In the genomic region with DNA sequence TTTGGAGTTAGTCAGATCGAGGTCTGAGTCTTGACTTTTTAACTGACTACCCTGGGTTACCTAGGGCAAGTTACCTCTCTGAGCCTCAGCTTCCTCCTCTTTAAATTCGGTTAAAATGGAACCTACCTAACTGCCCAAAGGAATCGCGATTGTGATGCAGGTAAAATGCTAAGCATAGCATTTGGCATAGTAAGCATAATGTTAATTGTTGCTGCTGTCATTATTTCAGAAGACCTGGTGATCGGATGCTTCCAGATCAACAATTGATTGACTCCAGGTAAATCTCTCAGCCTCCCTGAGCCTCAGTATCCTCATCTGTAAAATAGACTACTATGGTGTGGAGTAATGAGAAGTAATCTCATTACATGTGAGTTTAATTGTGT, we compare ENCODE assay signal across 8 cellular contexts. TPM values are rescaled to one million over a fixed set of nuclear protein-coding genes. Genes with fewer than 3 reads are reported as not detected.
DNase-seq lines count a peak whose midpoint lies in the region; ATAC-seq, FAIRE-seq and TF ChIP-seq lines count a peak whose summit lies in the region.

No MANE protein-coding gene starts in this region.

- peak; percentile 38 for FAIRE-seq in GM12878 (lab: Jason Lieb, UNC)

- H3K27ac ChIP-seq in GM12878 (ENCODE audit: control insufficient read depth, insufficient read depth): no peak overlapping the region; the same call in 1 of the 2 replicates

- H3K9me3 ChIP-seq in GM12878 (replicated peaks; ENCODE audit: control insufficient read depth, insufficient read depth, low read length): no peaks in the 10 kb centered on the region

- H3K27me3 ChIP-seq in GM12878 (replicated peaks in 1 of 2; ENCODE audit: control insufficient read depth in 2 of 2, insufficient read depth in 2 of 2, low read length in 1 of 2): no peaks in the 10 kb centered on the region

- peak overlapping the region; percentile 81 for H3K9ac ChIP-seq in GM12878 (ENCODE audit: control insufficient read depth, insufficient read depth, low read length)

- peak overlapping the region; percentile 76 for H3K27ac Mint-ChIP-seq in activated naive CD4-positive, alpha-beta T cell treated with anti-CD3 and anti-CD28 coated beads, Interleukin-2, amount 50 U/mL, for 24 hours
- H3K27ac Mint-ChIP-seq in memory B cell (peak overlapping the region; percentile 56), type B pancreatic cell (peak overlapping the region; percentile 60)

- no peak for TF ChIP-seq RAD21 in GM12878 (IDR thresholded peaks at IDR 0.05; ENCODE audit: insufficient read depth, low read depth, low read length)

- 17% methylated on average over 5 of the region's 5 CpGs for WGBS in GM12878 (ENCODE audit: insufficient coverage, insufficient replicate concordance, low lambda C conversion rate, missing lambda C conversion rate)

- no peak for TF ChIP-seq CTCF in GM12878 (IDR thresholded peaks at IDR 0.05 in 2 of 3, conservative IDR thresholded peaks at IDR 0.05 in 1 of 3; ENCODE audit: control insufficient read depth in 2 of 3, extremely low read depth in 1 of 3, insufficient read depth in 1 of 3, low read depth in 3 of 3, low read length in 3 of 3)
- TF ChIP-seq CTCF in type B pancreatic cell (conservative IDR thresholded peaks at IDR 0.05): no peak

- SMC1A ChIA-PET in GM12878 (lab: Charles Lee; ENCODE audit: uncharacterized antibody, unreplicated experiment): interaction anchor here (0.9 to 5.4 kb wide), 8 partner anchors 8 to 59 kb away, joined by 3 to 47 read pairs (median 5); no protein-coding TSS in a partner anchor

- H3K4me1 Mint-ChIP-seq in activated naive CD4-positive, alpha-beta T cell treated with anti-CD3 and anti-CD28 coated beads, Interleukin-2, amount 50 U/mL, for 24 hours: peaks cover 34% of the 10 kb centered on the region
- H3K4me1 Mint-ChIP-seq in memory B cell: peaks cover 21% of the 10 kb centered on the region
- peaks cover 9% of the 10 kb centered on the region for H3K4me1 Mint-ChIP-seq in type B pancreatic cell (ENCODE audit: unreplicated experiment)

- TF ChIP-seq EP300 in GM12878 (IDR thresholded peaks at IDR 0.05; ENCODE audit: borderline replicate concordance in 1 of 2, control insufficient read depth in 1 of 2, low read depth in 2 of 2, low read length in 2 of 2): no peak

- TF ChIP-seq POLR2A in GM12878 (IDR thresholded peaks at IDR 0.05; ENCODE audit: low read depth, low read length): no peak

- no peaks in the 10 kb centered on the region for H3K27me3 Mint-ChIP-seq in activated naive CD4-positive, alpha-beta T cell treated with anti-CD3 and anti-CD28 coated beads, Interleukin-2, amount 50 U/mL, for 24 hours
- H3K27me3 Mint-ChIP-seq in memory B cell (peaks cover 2% of the 10 kb centered on the region), type B pancreatic cell (peaks cover 57% of the 10 kb centered on the region)

- H3K4me3 ChIP-seq in GM12878: peak overlapping the region; percentile 90

- CTCF ChIA-PET in GM12878 (lab: Yijun Ruan, JAX): interaction anchor here (0.7 to 10.6 kb wide), 10 partner anchors 9 to 170 kb away, joined by 3 to 158 read pairs (median 8); partner anchors contain the start of gene RTN4RL2

- H3K4me2 ChIP-seq in GM12878 (ENCODE audit: control insufficient read depth, insufficient read depth): peak overlapping the region; percentile 95

- in situ Hi-C loops in GM12878 (cut with MboI): no loop called here

- peaks cover 11% of the 10 kb centered on the region for H3K79me2 ChIP-seq in GM12878 (ENCODE audit: control insufficient read depth, insufficient read depth, low read length)

- peak overlapping the region; percentile 96 for H3K4me3 Mint-ChIP-seq in activated naive CD4-positive, alpha-beta T cell treated with anti-CD3 and anti-CD28 coated beads, Interleukin-2, amount 50 U/mL, for 24 hours
- H3K4me3 Mint-ChIP-seq in memory B cell (peak overlapping the region; percentile 100), type B pancreatic cell (peak overlapping the region; percentile 94)

- no peaks in the 10 kb centered on the region for H3K4me1 ChIP-seq in GM12878 (ENCODE audit: control insufficient read depth, insufficient read depth, low read length)

- no peak for DNase-seq in activated naive CD4-positive, alpha-beta T cell treated with Interleukin-2 at 50 U/mL for 16 hours
- DNase-seq in GM12878 (ENCODE audit: low read depth, low spot score): no peak
- DNase-seq in memory B cell (ENCODE audit: low spot score in 2 of 2): no peak
- no peak for DNase-seq in type B pancreatic cell (ENCODE audit: extremely low spot score, unreplicated experiment)
- DNase-seq in DMS79 (lab: John Stamatoyannopoulos, UW): no peak
- no peak for DNase-seq in globus pallidus (ENCODE audit: low spot score)

- no peaks in the 10 kb centered on the region for H4K20me1 ChIP-seq in GM12878 (ENCODE audit: control insufficient read depth, insufficient read depth)

- intact Hi-C loops in GM12878 (cut with micrococcal nuclease; ENCODE audit: unreplicated experiment): no loop called here

- RAD21 ChIA-PET in GM12878 (lab: Charles Lee; ENCODE audit: unreplicated experiment): interaction anchor here (1.0 to 8.2 kb wide), 6 partner anchors 11 to 170 kb away, joined by 3 to 46 read pairs (median 6); no protein-coding TSS in a partner anchor

- POLR2A ChIA-PET in GM12878 (lab: Charles Lee): interaction anchor here (1.0 to 1.6 kb wide), 3 partner anchors 22 to 196 kb away, joined by 3 to 4 read pairs (median 3); partner anchors contain the start of genes MED19 and TMX2

- ATAC-seq in GM12878 (no peak), memory B cell (ENCODE audit: low read depth) (peak; percentile 3), HG03039 (IDR thresholded peaks at IDR 0.05; ENCODE audit: unreplicated experiment) (no peak)

- no TSS peak for BruUV-seq in GM12878 (replicated peaks; lab: Mats Ljungman, UMichigan)

- H2AFZ ChIP-seq in GM12878 (ENCODE audit: control insufficient read depth, low read depth, low read length): peak overlapping the region; percentile 90

- H3K9me3 Mint-ChIP-seq in activated naive CD4-positive, alpha-beta T cell treated with anti-CD3 and anti-CD28 coated beads, Interleukin-2, amount 50 U/mL, for 24 hours: no peaks in the 10 kb centered on the region
- no peaks in the 10 kb centered on the region for H3K9me3 Mint-ChIP-seq in memory B cell
- H3K9me3 Mint-ChIP-seq in type B pancreatic cell: no peaks in the 10 kb centered on the region

- no peaks in the 10 kb centered on the region for H3K36me3 Mint-ChIP-seq in activated naive CD4-positive, alpha-beta T cell treated with anti-CD3 and anti-CD28 coated beads, Interleukin-2, amount 50 U/mL, for 24 hours
- no peaks in the 10 kb centered on the region for H3K36me3 Mint-ChIP-seq in memory B cell
- H3K36me3 Mint-ChIP-seq in type B pancreatic cell: no peaks in the 10 kb centered on the region

- H3K36me3 ChIP-seq in GM12878 (ENCODE audit: control insufficient read depth in 2 of 2, insufficient read depth in 2 of 2, low read length in 1 of 2): no peaks in the 10 kb centered on the region

RNA-seq across cellular contexts. Expression of gene SLC43A1, which starts 0.6 kb away (rescaled TPM):
- 47.4 and 56.0 TPM in 2 replicates for total RNA-seq in GM12878 (2013; cell fraction: nucleolus; rRNA removed)
- 16.9 and 20.3 TPM in 2 replicates for total RNA-seq in GM12878 (2014; rRNA removed)
- 7.4 and 8.1 TPM in 2 replicates for total RNA-seq in GM12878 (2014; rRNA removed; fragmentation: Illumina TruSeq; extraction: Trizol)
- 16.1 and 16.4 TPM in 2 replicates for total RNA-seq in GM12878 (2021)
- polyA plus RNA-seq in GM12878 (2011; ENCODE audit: low read depth): 8.0 TPM
- polyA plus RNA-seq in GM12878 (2011; rRNA removed): 8.4 and 17.8 TPM in 2 replicates
- 25.6 and 28.1 TPM in 2 replicates for polyA plus RNA-seq in GM12878 (2011; cell fraction: cytosol; rRNA removed)
- 48.3 and 51.6 TPM in 2 replicates for polyA plus RNA-seq in GM12878 (2011; cell fraction: nucleus; rRNA removed)
- 9.3 and 14.0 TPM in 2 replicates for polyA plus RNA-seq in GM12878 (2012)
- 9.8 and 11.9 TPM in 2 replicates for polyA plus RNA-seq in GM12878 (2014; fragmentation: Illumina TruSeq; extraction: Trizol)
- polyA plus RNA-seq in GM12878 (2014; fragmentation: Nextera tagmentation; extraction: Ambion mirVana): 1 to 10 TPM; 1.0 to 2.4 TPM
- polyA plus RNA-seq in GM12878 (2014; rRNA removed): 15.6 TPM in 2 replicates
- polyA plus RNA-seq in GM12878 (2016; fragmentation: Nextera tagmentation; extraction: Ambion mirVana): 10 to 100 TPM; 12.0 to 13.3 TPM
- 29.8 and 30.0 TPM in 2 replicates for polyA minus RNA-seq in GM12878 (2011; rRNA and poly(A)+ RNA removed)
- polyA minus RNA-seq in GM12878 (2011; cell fraction: cytosol; rRNA and poly(A)+ RNA removed): 13.1 and 16.8 TPM in 2 replicates
- polyA minus RNA-seq in GM12878 (2011; cell fraction: nucleus; rRNA and poly(A)+ RNA removed): 16.2 and 27.0 TPM in 2 replicates
- 19.0 and 20.8 TPM in 2 replicates for total RNA-seq in type B pancreatic cell (ENCODE audit: low replicate concordance)

RNA-seq across cellular contexts. Expression of gene TIMM10, which starts 14.5 kb away (rescaled TPM):
- 8.4 and 9.4 TPM in 2 replicates for total RNA-seq in GM12878 (2013; cell fraction: nucleolus; rRNA removed)
- total RNA-seq in GM12878 (2014; rRNA removed) (178 and 187 TPM in 2 replicates), GM12878 (2014; rRNA removed; fragmentation: Illumina TruSeq; extraction: Trizol) (139 and 148 TPM in 2 replicates), GM12878 (2021) (192 and 195 TPM in 2 replicates), type B pancreatic cell (ENCODE audit: low replicate concordance) (57.9 and 64.2 TPM in 2 replicates)
- 131 TPM for polyA plus RNA-seq in GM12878 (2011; ENCODE audit: low read depth)
- polyA plus RNA-seq in GM12878 (2011; rRNA removed) (161 and 208 TPM in 2 replicates), GM12878 (2014; fragmentation: Illumina TruSeq; extraction: Trizol) (181 and 204 TPM in 2 replicates), GM12878 (2014; fragmentation: Nextera tagmentation; extraction: Ambion mirVana) (100 to 1,000 TPM; 770 to 898 TPM), GM12878 (2014; rRNA removed) (204 and 247 TPM in 2 replicates), GM12878 (2016; fragmentation: Nextera tagmentation; extraction: Ambion mirVana) (100 to 1,000 TPM; 272 to 362 TPM)
- polyA plus RNA-seq in GM12878 (2011; cell fraction: cytosol; rRNA removed): 261 and 266 TPM in 2 replicates
- polyA plus RNA-seq in GM12878 (2011; cell fraction: nucleus; rRNA removed): 98.1 and 123 TPM in 2 replicates
- polyA plus RNA-seq in GM12878 (2012): 97.2 and 107 TPM in 2 replicates
- 66.3 and 94.2 TPM in 2 replicates for polyA minus RNA-seq in GM12878 (2011; rRNA and poly(A)+ RNA removed)
- 13.0 and 17.4 TPM in 2 replicates for polyA minus RNA-seq in GM12878 (2011; cell fraction: cytosol; rRNA and poly(A)+ RNA removed)
- 16.0 and 28.5 TPM in 2 replicates for polyA minus RNA-seq in GM12878 (2011; cell fraction: nucleus; rRNA and poly(A)+ RNA removed)

RNA-seq across cellular contexts. Expression of gene SMTNL1, which starts 21.3 kb away (rescaled TPM):
- total RNA-seq in GM12878 (2013; cell fraction: nucleolus; rRNA removed): not detected in 2 replicates
- total RNA-seq in GM12878 (2014; rRNA removed) (not detected in 2 replicates), GM12878 (2014; rRNA removed; fragmentation: Illumina TruSeq; extraction: Trizol) (not detected in 2 replicates), GM12878 (2021) (not detected in 2 replicates), type B pancreatic cell (ENCODE audit: low replicate concordance) (not detected in 2 replicates)
- polyA plus RNA-seq in GM12878 (2011; ENCODE audit: low read depth): 0.16 TPM
- polyA plus RNA-seq in GM12878 (2011; rRNA removed) (not detected in 2 replicates), GM12878 (2014; fragmentation: Illumina TruSeq; extraction: Trizol) (not detected in 2 replicates), GM12878 (2014; fragmentation: Nextera tagmentation; extraction: Ambion mirVana) (under 1 TPM in 1 of 2 experiments, not detected in 1; 0.06 TPM), GM12878 (2014; rRNA removed) (not detected in 2 replicates), GM12878 (2016; fragmentation: Nextera tagmentation; extraction: Ambion mirVana) (under 1 TPM; 0.10 to 0.17 TPM)
- polyA plus RNA-seq in GM12878 (2011; cell fraction: cytosol; rRNA removed): not detected in 2 replicates
- not detected in 2 replicates for polyA plus RNA-seq in GM12878 (2011; cell fraction: nucleus; rRNA removed)
- 0.26 and 0.29 TPM in 2 replicates for polyA plus RNA-seq in GM12878 (2012)
- polyA minus RNA-seq in GM12878 (2011; rRNA and poly(A)+ RNA removed): not detected in 2 replicates
- not detected in 2 replicates for polyA minus RNA-seq in GM12878 (2011; cell fraction: cytosol; rRNA and poly(A)+ RNA removed)
- polyA minus RNA-seq in GM12878 (2011; cell fraction: nucleus; rRNA and poly(A)+ RNA removed): not detected in 2 replicates

RNA-seq across cellular contexts. Expression of gene UBE2L6, which starts 51.4 kb away (rescaled TPM):
- total RNA-seq in GM12878 (2013; cell fraction: nucleolus; rRNA removed): 29.9 and 31.2 TPM in 2 replicates
- total RNA-seq in GM12878 (2014; rRNA removed) (143 and 146 TPM in 2 replicates), GM12878 (2014; rRNA removed; fragmentation: Illumina TruSeq; extraction: Trizol) (114 and 115 TPM in 2 replicates), GM12878 (2021) (128 and 142 TPM in 2 replicates), type B pancreatic cell (ENCODE audit: low replicate concordance) (29.9 and 65.1 TPM in 2 replicates)
- polyA plus RNA-seq in GM12878 (2011; ENCODE audit: low read depth): 107 TPM
- polyA plus RNA-seq in GM12878 (2011; rRNA removed) (142 and 211 TPM in 2 replicates), GM12878 (2014; fragmentation: Illumina TruSeq; extraction: Trizol) (166 and 179 TPM in 2 replicates), GM12878 (2014; fragmentation: Nextera tagmentation; extraction: Ambion mirVana) (100 to 1,000 TPM; 262 to 295 TPM), GM12878 (2014; rRNA removed) (161 and 177 TPM in 2 replicates), GM12878 (2016; fragmentation: Nextera tagmentation; extraction: Ambion mirVana) (100 to 1,000 TPM; 156 to 170 TPM)
- 352 and 471 TPM in 2 replicates for polyA plus RNA-seq in GM12878 (2011; cell fraction: cytosol; rRNA removed)
- 157 and 180 TPM in 2 replicates for polyA plus RNA-seq in GM12878 (2011; cell fraction: nucleus; rRNA removed)
- 137 and 151 TPM in 2 replicates for polyA plus RNA-seq in GM12878 (2012)
- 300 and 364 TPM in 2 replicates for polyA minus RNA-seq in GM12878 (2011; rRNA and poly(A)+ RNA removed)
- 55.1 and 68.1 TPM in 2 replicates for polyA minus RNA-seq in GM12878 (2011; cell fraction: cytosol; rRNA and poly(A)+ RNA removed)
- polyA minus RNA-seq in GM12878 (2011; cell fraction: nucleus; rRNA and poly(A)+ RNA removed): 35.7 and 40.4 TPM in 2 replicates

RNA-seq across cellular contexts. Expression of gene RTN4RL2, which starts 55.7 kb away (rescaled TPM):
- not detected in 2 replicates for total RNA-seq in GM12878 (2013; cell fraction: nucleolus; rRNA removed)
- total RNA-seq in GM12878 (2014; rRNA removed) (0.33 and 0.34 TPM in 2 replicates), GM12878 (2014; rRNA removed; fragmentation: Illumina TruSeq; extraction: Trizol) (not detected in 2 replicates), GM12878 (2021) (1.0 and 1.1 TPM in 2 replicates), type B pancreatic cell (ENCODE audit: low replicate concordance) (8.6 and 10.4 TPM in 2 replicates)
- not detected for polyA plus RNA-seq in GM12878 (2011; ENCODE audit: low read depth)
- polyA plus RNA-seq in GM12878 (2011; rRNA removed) (not detected in 2 replicates), GM12878 (2014; fragmentation: Illumina TruSeq; extraction: Trizol) (not detected in 2 replicates), GM12878 (2014; fragmentation: Nextera tagmentation; extraction: Ambion mirVana) (under 1 TPM in 1 of 2 experiments, not detected in 1; 0.14 TPM), GM12878 (2014; rRNA removed) (0.58 and 0.88 TPM in 2 replicates), GM12878 (2016; fragmentation: Nextera tagmentation; extraction: Ambion mirVana) (under 1 TPM; 0.48 to 0.55 TPM)
- 0.03 and 0.09 TPM in 2 replicates for polyA plus RNA-seq in GM12878 (2011; cell fraction: cytosol; rRNA removed)
- polyA plus RNA-seq in GM12878 (2011; cell fraction: nucleus; rRNA removed): 0.22 and 0.39 TPM in 2 replicates
- 0.08 and 0.11 TPM in 2 replicates for polyA plus RNA-seq in GM12878 (2012)
- not detected in 2 replicates for polyA minus RNA-seq in GM12878 (2011; rRNA and poly(A)+ RNA removed)
- polyA minus RNA-seq in GM12878 (2011; cell fraction: cytosol; rRNA and poly(A)+ RNA removed): not detected in 2 replicates
- 0.36 and 0.38 TPM in 2 replicates for polyA minus RNA-seq in GM12878 (2011; cell fraction: nucleus; rRNA and poly(A)+ RNA removed)
